ENCODE assay signal across 1 cellular context in genomic region chr2:42846026-42846425, GRCh38.
TF ChIP-seq lines count a peak whose summit lies in the region.

No MANE protein-coding gene starts in this region.

TF ChIP-seq in IMR-90, 13 proteins besides CTCF, POLR2A, EP300 and RAD21 (continued from another document):
- no peak for TF ChIP-seq MXI1 (IDR thresholded peaks at IDR 0.05; ENCODE audit: borderline replicate concordance, low read depth, low read length)
- TF ChIP-seq, protein P1, sequence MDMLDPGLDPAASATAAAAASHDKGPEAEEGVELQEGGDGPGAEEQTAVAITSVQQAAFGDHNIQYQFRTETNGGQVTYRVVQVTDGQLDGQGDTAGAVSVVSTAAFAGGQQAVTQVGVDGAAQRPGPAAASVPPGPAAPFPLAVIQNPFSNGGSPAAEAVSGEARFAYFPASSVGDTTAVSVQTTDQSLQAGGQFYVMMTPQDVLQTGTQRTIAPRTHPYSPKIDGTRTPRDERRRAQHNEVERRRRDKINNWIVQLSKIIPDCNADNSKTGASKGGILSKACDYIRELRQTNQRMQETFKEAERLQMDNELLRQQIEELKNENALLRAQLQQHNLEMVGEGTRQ (IDR thresholded peaks at IDR 0.05; ENCODE audit: low read depth, low read length) = no peak
